8 cellular contexts compared by ENCODE assay signal in genomic region chr1:205775015-205775716, GRCh38. TPM values are rescaled to one million over a fixed set of nuclear protein-coding genes. Genes with fewer than 3 reads are reported as not detected.
DNase-seq lines count a peak whose midpoint lies in the region; ATAC-seq and TF ChIP-seq lines count a peak whose summit lies in the region.

A gene with protein sequence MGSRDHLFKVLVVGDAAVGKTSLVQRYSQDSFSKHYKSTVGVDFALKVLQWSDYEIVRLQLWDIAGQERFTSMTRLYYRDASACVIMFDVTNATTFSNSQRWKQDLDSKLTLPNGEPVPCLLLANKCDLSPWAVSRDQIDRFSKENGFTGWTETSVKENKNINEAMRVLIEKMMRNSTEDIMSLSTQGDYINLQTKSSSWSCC (minus strand): TSS chr1:205775482. CDS start chr1:205774956, 526 bp downstream.

- H3K9me2 ChIP-seq in GM23248 (ENCODE audit: insufficient read depth) = no peaks in the 10 kb centered on the region

- CTCF ChIA-PET in RWPE1 (lab: Yijun Ruan, JAX) = interaction anchor here (1.3 kb wide), 1 partner anchor 183 kb away, joined by 4 read pairs; no protein-coding TSS in a partner anchor

- H3K9ac ChIP-seq in DND-41 (ENCODE audit: low read depth, low read length) = peak within 1 kb of the TSS; percentile 78
- H3K9ac ChIP-seq in GM23248 = peak within 1 kb of the TSS; percentile 74

- peak within 1 kb of the TSS; percentile 95 for H2AFZ ChIP-seq in DND-41 (ENCODE audit: low read depth, low read length)
- H2AFZ ChIP-seq in GM23248 = peak within 1 kb of the TSS; percentile 89

- 1 to 2% methylated on average over 40 of the region's 40 CpGs for WGBS in GM23248 (ENCODE audit: low coverage in 1 of 2, low lambda C conversion rate in 2 of 2, missing lambda C conversion rate in 2 of 2), 2 experiments

- H3K4me3 ChIP-seq in DND-41 (ENCODE audit: low read depth in 1 of 2, low read length in 2 of 2) (peak within 1 kb of the TSS; percentile 51 to 75; a peak in 3 of 4 replicates), GM23248 (peak within 1 kb of the TSS; percentile 79), fibroblast of pulmonary artery (replicated peaks; ENCODE audit: low read depth, low read length) (peak within 1 kb of the TSS; percentile 82)

- peak within 1 kb of the TSS; percentile 90 for H3K4me3 Mint-ChIP-seq in activated T-helper 17 cell treated with anti-CD3 and anti-CD28 coated beads, Interleukin-2, amount 50 U/mL, for 72 hours
- peak within 1 kb of the TSS; percentile 94 for H3K4me3 Mint-ChIP-seq in natural killer cell treated with Interleukin-12 subunit alpha and Interleukin-12 subunit beta and Interleukin-15 and Interleukin-18, amount 100 ng/mL, for 72 hours

- H4K20me1 ChIP-seq in DND-41 (ENCODE audit: insufficient read depth, low read length) (no peaks in the 10 kb centered on the region), GM23248 (ENCODE audit: insufficient read depth) (no peaks in the 10 kb centered on the region)

- POLR2A ChIA-PET in RWPE1 (lab: Yijun Ruan, JAX; ENCODE audit: low non-redundant PET) = interaction anchor here (0.7 kb wide), 1 partner anchor 410 kb away, joined by 3 read pairs; no protein-coding TSS in a partner anchor

- peak; percentile 99 for ATAC-seq in DND-41 (ENCODE audit: insufficient read depth, low read depth)
- ATAC-seq in activated T-helper 17 cell treated with anti-CD3 and anti-CD28 coated beads, Interleukin-2, amount 50 U/mL, for 72 hours (replicated peaks) = peak; percentile 76
- peak; percentile 88 to 91 for ATAC-seq in natural killer cell treated with Interleukin-12 subunit alpha and Interleukin-12 subunit beta and Interleukin-15 and Interleukin-18, amount 100 ng/mL, for 72 hours

- H3K4me1 Mint-ChIP-seq in activated T-helper 17 cell treated with anti-CD3 and anti-CD28 coated beads, Interleukin-2, amount 50 U/mL, for 72 hours = peaks cover 35% of the 10 kb centered on the region
- H3K4me1 Mint-ChIP-seq in natural killer cell treated with Interleukin-12 subunit alpha and Interleukin-12 subunit beta and Interleukin-15 and Interleukin-18, amount 100 ng/mL, for 72 hours (ENCODE audit: low read depth in 2 of 2) = peaks cover 64 to 77% of the 10 kb centered on the region in 2 donors

- H3K27ac Mint-ChIP-seq in activated T-helper 17 cell treated with anti-CD3 and anti-CD28 coated beads, Interleukin-2, amount 50 U/mL, for 72 hours = peak within 1 kb of the TSS; percentile 93
- peak within 1 kb of the TSS; percentile 97 for H3K27ac Mint-ChIP-seq in natural killer cell treated with Interleukin-12 subunit alpha and Interleukin-12 subunit beta and Interleukin-15 and Interleukin-18, amount 100 ng/mL, for 72 hours

- peaks cover 5% of the 10 kb centered on the region; the same call in 1 of the 2 replicates for H3K36me3 ChIP-seq in DND-41 (ENCODE audit: insufficient read depth, low read length)
- no peaks in the 10 kb centered on the region for H3K36me3 ChIP-seq in GM23248 (ENCODE audit: low read depth)

- H3K79me2 ChIP-seq in DND-41 (ENCODE audit: insufficient read depth, low read length) (peaks cover 2% of the 10 kb centered on the region), GM23248 (ENCODE audit: insufficient read depth) (no peaks in the 10 kb centered on the region)

- no peaks in the 10 kb centered on the region for H3F3A ChIP-seq in GM23248 (ENCODE audit: insufficient read depth)

- no peaks in the 10 kb centered on the region for H3K9me3 Mint-ChIP-seq in activated T-helper 17 cell treated with anti-CD3 and anti-CD28 coated beads, Interleukin-2, amount 50 U/mL, for 72 hours
- no peaks in the 10 kb centered on the region for H3K9me3 Mint-ChIP-seq in natural killer cell treated with Interleukin-12 subunit alpha and Interleukin-12 subunit beta and Interleukin-15 and Interleukin-18, amount 100 ng/mL, for 72 hours

- H3K27me3 Mint-ChIP-seq in activated T-helper 17 cell treated with anti-CD3 and anti-CD28 coated beads, Interleukin-2, amount 50 U/mL, for 72 hours = no peaks in the 10 kb centered on the region
- H3K27me3 Mint-ChIP-seq in natural killer cell treated with Interleukin-12 subunit alpha and Interleukin-12 subunit beta and Interleukin-15 and Interleukin-18, amount 100 ng/mL, for 72 hours = no peaks in the 10 kb centered on the region

- in situ Hi-C loops in GM23248 (cut with MboI) = no loop called here

- H3K4me2 ChIP-seq in DND-41 (ENCODE audit: insufficient read depth, low read length) (peak within 1 kb of the TSS; percentile 94), GM23248 (ENCODE audit: unreplicated experiment) (peak within 1 kb of the TSS; percentile 73)

- TF ChIP-seq CTCF in DND-41 (IDR thresholded peaks at IDR 0.05; ENCODE audit: borderline replicate concordance, extremely low read depth, low read length, poor library complexity, severe bottlenecking) (peak; percentile 2), RWPE1 (conservative IDR thresholded peaks at IDR 0.05; ENCODE audit: low read depth) (no peak), fibroblast of pulmonary artery (IDR thresholded peaks at IDR 0.05; ENCODE audit: low read length, missing control alignments) (no peak)

- no peaks in the 10 kb centered on the region for H3K9me3 ChIP-seq in DND-41 (ENCODE audit: insufficient read depth, low read length, severe bottlenecking)
- H3K9me3 ChIP-seq in GM23248 (ENCODE audit: low read depth) = no peaks in the 10 kb centered on the region

- peak within 1 kb of the TSS; percentile 81 for H3K27ac ChIP-seq in DND-41 (ENCODE audit: low read length)
- H3K27ac ChIP-seq in GM23248 = peak within 1 kb of the TSS; percentile 34; the same call in 1 of the 2 replicates
- peak within 1 kb of the TSS; percentile 77 for H3K27ac ChIP-seq in RWPE1

- H3K4me1 ChIP-seq in DND-41 (ENCODE audit: insufficient read depth, low read length) = peaks cover 20% of the 10 kb centered on the region
- peaks cover 8% of the 10 kb centered on the region; the same call in 1 of the 2 replicates for H3K4me1 ChIP-seq in GM23248 (ENCODE audit: insufficient read depth)

- peaks cover 49% of the 10 kb centered on the region for H3K36me3 Mint-ChIP-seq in activated T-helper 17 cell treated with anti-CD3 and anti-CD28 coated beads, Interleukin-2, amount 50 U/mL, for 72 hours (ENCODE audit: low read depth)
- peaks cover 39% of the 10 kb centered on the region for H3K36me3 Mint-ChIP-seq in natural killer cell treated with Interleukin-12 subunit alpha and Interleukin-12 subunit beta and Interleukin-15 and Interleukin-18, amount 100 ng/mL, for 72 hours

- no peaks in the 10 kb centered on the region for H3K27me3 ChIP-seq in DND-41 (ENCODE audit: insufficient read depth, low read length, poor library complexity)
- H3K27me3 ChIP-seq in GM23248 (replicated peaks; ENCODE audit: insufficient read depth) = no peaks in the 10 kb centered on the region

- DNase-seq in DND-41 (peak; percentile 87), GM23248 (peak; percentile 92), Kasumi-1 (lab: John Stamatoyannopoulos, UW) (peak; percentile 91 to 95), RWPE1 (ENCODE audit: low spot score) (peak; percentile 86), fibroblast of pulmonary artery (ENCODE audit: low read depth) (peak; percentile 87)
- peak; percentile 98 for DNase-seq in natural killer cell treated with Interleukin-12 subunit alpha and Interleukin-12 subunit beta and Interleukin-15 and Interleukin-18, amount 100 ng/mL, for 72 hours (ENCODE audit: low spot score)
- DNase-seq in stimulated activated naive CD4-positive, alpha-beta T cell treated with Interleukin-2 at 50 U/mL for 16 hours (lab: John Stamatoyannopoulos, UW) = peak; percentile 81

RNA-seq across cellular contexts. Expression of the gene that starts here (rescaled TPM):
- 12.1 and 16.8 TPM in 2 replicates for total RNA-seq in GM23248 (2014; rRNA removed; shearing (Covaris generic))
- polyA plus RNA-seq in GM23248 (2016; fragmentation: Nextera tagmentation; extraction: Ambion mirVana) = 18.0 and 18.1 TPM in 2 replicates
- 10 to 100 TPM; 31.9 to 40.4 TPM for total RNA-seq in activated T-helper 17 cell treated with anti-CD3 and anti-CD28 coated beads, Interleukin-2, amount 50 U/mL, for 72 hours
- total RNA-seq in natural killer cell treated with Interleukin-12 subunit alpha and Interleukin-12 subunit beta and Interleukin-15 and Interleukin-18, amount 100 ng/mL, for 72 hours = 100 to 1,000 TPM; 109 to 217 TPM

Comparison
In these comparisons a context has a peak if more than half of its experiments do, and no peak if none do; other contexts are left out.
1. Peak in every context shown above with its lines: DNase-seq, ATAC-seq, H3K4me3 ChIP-seq and H3K27ac ChIP-seq.